In genomic region chr14:100304825-100305445, GRCh38 we compare ENCODE assay signal across 8 cellular contexts. TPM values are rescaled to one million over a fixed set of nuclear protein-coding genes. Genes with fewer than 3 reads are reported as not detected.
DNase-seq lines count a peak whose midpoint lies in the region; FAIRE-seq and TF ChIP-seq lines count a peak whose summit lies in the region.

No MANE protein-coding gene starts in this region.

- H3K9me3 ChIP-seq in OCI-LY7 (ENCODE audit: low read length) (no peaks in the 10 kb centered on the region), colonic mucosa (no peaks in the 10 kb centered on the region), thyroid gland (no peaks in the 10 kb centered on the region)

- H3K36me3 ChIP-seq in OCI-LY7 (ENCODE audit: insufficient read depth, low read length) (no peaks in the 10 kb centered on the region), colonic mucosa (no peaks in the 10 kb centered on the region), thyroid gland (no peaks in the 10 kb centered on the region)

- TF ChIP-seq POLR2A in lower leg skin (IDR thresholded peaks at IDR 0.05) = no peak
- TF ChIP-seq POLR2A in thyroid gland (IDR thresholded peaks at IDR 0.05) = peak in 1 of 2 donors; percentile 66

- no peak overlapping the region for H3K27ac ChIP-seq in OCI-LY7 (ENCODE audit: low read depth, low read length, poor library complexity, severe bottlenecking)
- H3K27ac ChIP-seq in colonic mucosa = peak overlapping the region; percentile 57
- H3K27ac ChIP-seq in thyroid gland = peak overlapping the region; percentile 90 to 97 (median 92)

- DNase-seq in ACHN = peak; percentile 52
- DNase-seq in GM19239 (ENCODE audit: insufficient read length, low spot score) = no peak
- no peak for DNase-seq in OCI-LY7 (ENCODE audit: low spot score)
- DNase-seq in colonic mucosa = peak; percentile 83
- peak; percentile 53 to 90 for DNase-seq in lower leg skin (ENCODE audit: low spot score in 2 of 2)
- DNase-seq in thyroid gland = peak; percentile 97 to 98
- DNase-seq in T-helper 9 cell = no peak
- no peak for DNase-seq in germinal center (ENCODE audit: low spot score)

- peak overlapping the region; percentile 84; the same call in 1 of the 2 replicates for H2AFZ ChIP-seq in OCI-LY7 (ENCODE audit: low read length)

- FAIRE-seq in GM19239 (lab: Jason Lieb, UNC) = peak; percentile 8

- BruUV-seq in OCI-LY7 (replicated peaks; lab: Mats Ljungman, UMichigan) = no TSS peak

- no peaks in the 10 kb centered on the region for H3K79me2 ChIP-seq in OCI-LY7 (ENCODE audit: insufficient read depth, low read depth, low read length)

- POLR2A ChIA-PET in OCI-LY7 (lab: Charles Lee) = no interaction called here

- H3K4me3 ChIP-seq in OCI-LY7 (ENCODE audit: low read depth, low read length, poor library complexity, severe bottlenecking) (peak overlapping the region; percentile 75), colonic mucosa (peak overlapping the region; percentile 97), lower leg skin (ENCODE audit: low read depth, poor library complexity, severe bottlenecking) (peak overlapping the region; percentile 77), thyroid gland (replicated peaks in 1 of 3) (peak overlapping the region; percentile 95 to 98 (median 95))

- peak overlapping the region; percentile 83 for H3K4me2 ChIP-seq in OCI-LY7 (ENCODE audit: low read length)

- H3K4me1 ChIP-seq in OCI-LY7 (ENCODE audit: insufficient read depth, low read length, poor library complexity, severe bottlenecking) (peaks cover 7% of the 10 kb centered on the region), colonic mucosa (peaks cover 6% of the 10 kb centered on the region), thyroid gland (peaks cover 62 to 71% of the 10 kb centered on the region in 2 donors)

- intact Hi-C loops in OCI-LY7 (cut with micrococcal nuclease; ENCODE audit: unreplicated experiment) = no loop called here
- intact Hi-C loops in colonic mucosa (cut with DNase I) = no loop called here
- intact Hi-C loops in lower leg skin (cut with DNase I; ENCODE audit: low total_unique reads) = no loop called here
- intact Hi-C loops in thyroid gland (cut with DNase I) = loop anchor here (5.0 kb wide), 1 partner anchor 33 kb away; no protein-coding TSS in a partner anchor

- no peaks in the 10 kb centered on the region for H3K27me3 ChIP-seq in colonic mucosa
- H3K27me3 ChIP-seq in thyroid gland = no peaks in the 10 kb centered on the region

- TF ChIP-seq CTCF in OCI-LY7 (conservative IDR thresholded peaks at IDR 0.05; ENCODE audit: low read length) = no peak
- no peak for TF ChIP-seq CTCF in colonic mucosa (IDR thresholded peaks at IDR 0.05)
- no peak for TF ChIP-seq CTCF in lower leg skin (IDR thresholded peaks at IDR 0.05)
- TF ChIP-seq CTCF in thyroid gland (IDR thresholded peaks at IDR 0.05) = no peak

- peak overlapping the region; percentile 52 to 81 for H3K9ac ChIP-seq in colonic mucosa (ENCODE audit: low read depth in 2 of 2, low read length in 2 of 2)

- CTCF ChIA-PET in OCI-LY7 (lab: Charles Lee; ENCODE audit: unreplicated experiment) = no interaction called here

- in situ Hi-C loops in ACHN (cut with HindIII; ENCODE audit: low pct_ligation_motif_present, low pct_unique_long_range_greater_than_20kb, low sequenced_read_pairs) = no loop called here

- WGBS in lower leg skin, 2 donors = 9 to 10% methylated on average over 27 of the region's 29 CpGs
- 3 to 6% methylated on average over 24 to 29 of the region's 29 CpGs for WGBS in thyroid gland, 2 donors

- H4K20me1 ChIP-seq in OCI-LY7 (ENCODE audit: insufficient read depth, low read length) = no peaks in the 10 kb centered on the region

- no peaks in the 10 kb centered on the region for H3K9me2 ChIP-seq in OCI-LY7 (ENCODE audit: insufficient read depth, low read length)

RNA-seq across cellular contexts. Expression of gene SLC25A29, which starts 1.3 kb away (rescaled TPM):
- 34.8 and 37.4 TPM in 2 replicates for total RNA-seq in OCI-LY7 (2014; rRNA removed; shearing (Covaris generic))
- total RNA-seq in OCI-LY7 (2022) (14.6 and 18.1 TPM in 2 replicates), colonic mucosa (10 to 100 TPM; 28.6 to 34.8 TPM), lower leg skin (100 to 1,000 TPM in 3 of 4 donors, 10 to 100 TPM in 1; 98.5 to 166 (median 134) TPM), thyroid gland (100 to 1,000 TPM; 354 to 606 (median 433) TPM)

RNA-seq across cellular contexts. Expression of gene SLC25A47, which starts 18.2 kb away (rescaled TPM):
- total RNA-seq in OCI-LY7 (2014; rRNA removed; shearing (Covaris generic)) = 0.44 TPM in 1 of 2 replicates, not detected in the other
- not detected in 2 replicates for total RNA-seq in OCI-LY7 (2022)
- total RNA-seq in colonic mucosa = not detected
- total RNA-seq in lower leg skin = not detected
- total RNA-seq in thyroid gland = not detected

Comparison
In these comparisons a context has a peak if more than half of its experiments do, and no peak if none do; other contexts are left out.
1. DNase-seq: peak in ACHN (single experiment), colonic mucosa (single experiment), lower leg skin (2 of 2) and thyroid gland (2 of 2); none in GM19239 (single experiment), OCI-LY7 (single experiment), T-helper 9 cell (single experiment) and germinal center (single experiment).
2. Peak in every context shown above with its lines, with median percentiles within 50 percentile points of each other: H3K4me3 ChIP-seq.